Comparison of ENCODE assay signal across 8 cellular contexts in the genomic region with DNA sequence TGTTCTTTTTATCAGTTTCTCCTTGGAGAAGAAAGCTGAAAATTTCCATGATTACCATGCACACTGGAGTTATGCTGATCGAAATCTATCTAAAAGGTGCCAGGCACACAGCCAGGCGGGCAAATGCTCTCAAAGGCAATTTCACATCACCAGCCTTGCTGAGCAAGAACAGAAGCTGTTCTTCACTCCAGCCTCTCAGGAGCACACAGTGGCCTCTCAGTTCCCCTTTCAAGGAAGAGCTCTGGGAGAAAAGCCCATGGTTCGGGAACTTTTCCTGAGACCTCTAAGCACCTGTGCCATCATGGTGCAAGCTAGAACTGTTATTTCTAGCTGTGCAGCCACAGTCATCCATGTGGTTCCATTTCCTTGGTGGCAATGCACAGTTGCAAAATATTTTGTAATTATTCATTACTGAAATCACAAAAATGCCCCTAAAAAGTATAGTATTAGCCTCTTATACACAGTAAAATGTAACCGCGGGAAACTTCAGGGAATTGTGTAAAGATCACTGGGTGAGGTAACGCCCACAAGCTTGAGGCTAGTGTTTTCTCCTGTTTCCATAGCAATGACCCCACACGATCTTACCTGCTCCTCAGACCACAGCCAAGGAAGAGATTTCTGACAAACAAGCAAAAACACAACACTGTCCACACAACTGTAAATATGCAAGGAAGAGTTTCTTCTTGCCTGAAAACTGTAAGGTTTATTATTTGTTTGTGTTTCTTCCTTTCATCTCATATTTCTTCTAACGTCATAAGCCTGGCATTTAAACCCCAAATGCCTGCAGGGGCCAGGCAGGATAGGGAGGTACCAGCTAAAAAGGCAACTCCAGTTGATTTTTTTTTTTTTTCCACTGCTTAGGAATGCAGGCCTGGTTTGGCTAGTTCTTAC.
DNase-seq lines count a peak whose midpoint lies in the region; ATAC-seq, FAIRE-seq and TF ChIP-seq lines count a peak whose summit lies in the region.

No MANE protein-coding gene starts in this region.

- H3K4me1 ChIP-seq in esophagus squamous epithelium = peaks cover 14 to 50% (median 24%) of the 10 kb centered on the region in 3 donors
- H3K4me1 ChIP-seq in neutrophil (ENCODE audit: control insufficient read depth in 1 of 2, insufficient read depth in 1 of 2, low read depth in 1 of 2, low read length in 1 of 2) = peaks cover 63 to 65% of the 10 kb centered on the region in 2 experiments

- no peak for TF ChIP-seq POLR2A in H54 (IDR thresholded peaks at IDR 0.05; ENCODE audit: low read depth, low read length)
- no peak for TF ChIP-seq POLR2A in esophagus squamous epithelium (IDR thresholded peaks at IDR 0.05)

- no peak for ATAC-seq in HG03521 (IDR thresholded peaks at IDR 0.05; ENCODE audit: unreplicated experiment)
- ATAC-seq in GM19023 (IDR thresholded peaks at IDR 0.05; ENCODE audit: unreplicated experiment) = no peak

- no peak overlapping the region for H3K4me3 ChIP-seq in esophagus squamous epithelium
- H3K4me3 ChIP-seq in neutrophil (ENCODE audit: low read depth in 1 of 2, low read length in 1 of 2) = no peak overlapping the region

- H3K27me3 ChIP-seq in esophagus squamous epithelium = no peaks in the 10 kb centered on the region
- no peaks in the 10 kb centered on the region for H3K27me3 ChIP-seq in neutrophil

- WGBS in esophagus squamous epithelium, 2 donors = 16 to 35% methylated on average over 8 of the region's 8 CpGs

- H3K9me3 ChIP-seq in esophagus squamous epithelium (no peaks in the 10 kb centered on the region), neutrophil (no peaks in the 10 kb centered on the region)

- peak; percentile 65 for DNase-seq in A172 (ENCODE audit: low spot score)
- peak; percentile 45 for DNase-seq in H54 (ENCODE audit: insufficient read length, low spot score)
- peak; percentile 27 for DNase-seq in SK-N-DZ (ENCODE audit: low spot score)
- no peak for DNase-seq in esophagus squamous epithelium (lab: John Stamatoyannopoulos, UW)
- DNase-seq in NCI-H128 (lab: John Stamatoyannopoulos, UW; ENCODE audit: unreplicated experiment) = no peak

- H3K36me3 ChIP-seq in esophagus squamous epithelium = no peaks in the 10 kb centered on the region
- H3K36me3 ChIP-seq in neutrophil = no peaks in the 10 kb centered on the region

- no peak for FAIRE-seq in H54 (lab: Jason Lieb, UNC)

- H3K27ac ChIP-seq in esophagus squamous epithelium (peak overlapping the region in 3 of 4 donors; percentile 30 to 56 (median 55)), neutrophil (peak overlapping the region; percentile 66)

- intact Hi-C loops in esophagus squamous epithelium (cut with DNase I) = no loop called here

- TF ChIP-seq CTCF in esophagus squamous epithelium (IDR thresholded peaks at IDR 0.05) (no peak), neutrophil (IDR thresholded peaks at IDR 0.05) (no peak)

Comparison
In these comparisons a context has a peak if more than half of its experiments do, and no peak if none do; other contexts are left out.
1. DNase-seq: peak in A172 (single experiment), H54 (single experiment) and SK-N-DZ (single experiment); none in esophagus squamous epithelium (single experiment) and NCI-H128 (single experiment).